Comparison of ENCODE assay signal across 23 cellular contexts in genomic region chr12:13463189-13463588, GRCh38.
"Had no signal": no experiment of that assay in that cellular context is flagged by ENCODE, and none has a peak within 500 bp of the region (broad histone marks: within the 10 kb centered on the region; RNA-seq: fewer than 3 reads in every experiment).

No MANE protein-coding gene starts in this region.

- ATAC-seq: left lung, lower lobe of right lung had no signal

- FAIRE-seq: colon, endothelial cell of umbilical vein, islet of Langerhans, keratinocyte had no signal

- H3K36me3 ChIP-seq: esophagus muscularis mucosa, gastrocnemius medialis, left lung, lower lobe of right lung had no signal

- H3K27ac ChIP-seq: coronary artery, dorsolateral prefrontal cortex, esophagus muscularis mucosa, gastrocnemius medialis, hepatocyte, left lung, lower lobe of right lung had no signal

- H3K4me1 ChIP-seq: esophagus muscularis mucosa, gastrocnemius medialis, left lung, lower lobe of right lung had no signal

- H3K4me3 ChIP-seq: coronary artery, dorsolateral prefrontal cortex, esophagus muscularis mucosa, gastrocnemius medialis, hepatocyte, left lung, lower lobe of right lung had no signal

- H3K9me3 ChIP-seq: esophagus muscularis mucosa, gastrocnemius medialis, left lung, lower lobe of right lung had no signal

- H3K27me3 ChIP-seq: dorsolateral prefrontal cortex, esophagus muscularis mucosa, gastrocnemius medialis, hepatocyte, left lung had no signal

- DNase-seq: dermis blood vessel endothelial cell; dorsolateral prefrontal cortex; effector CD4-positive, alpha-beta T cell; effector memory CD4-positive, alpha-beta T cell; foreskin fibroblast; foreskin melanocyte; glutamatergic neuron; head of caudate nucleus; hypothalamus; left cardiac atrium; left lung; lower lobe of right lung; mammary epithelial cell; mesendoderm; midbrain had no signal
